14 cellular contexts compared by ENCODE assay signal in genomic region chr6:18153311-18153703, GRCh38. TPM values are rescaled to one million over a fixed set of nuclear protein-coding genes. Genes with fewer than 3 reads are reported as not detected.
DNase-seq lines count a peak whose midpoint lies in the region; ATAC-seq and TF ChIP-seq lines count a peak whose summit lies in the region.
"Had no signal": no experiment of that assay in that cellular context is flagged by ENCODE, and none has a peak within 500 bp of the region (broad histone marks: within the 10 kb centered on the region; RNA-seq: fewer than 3 reads in every experiment).

No MANE protein-coding gene starts in this region.

- H3K4me3 Mint-ChIP-seq in CD4-positive, alpha-beta T cell: peak overlapping the region; percentile 51

- no peaks in the 10 kb centered on the region for H4K20me1 ChIP-seq in OCI-LY7 (ENCODE audit: insufficient read depth, low read length)

- CTCF ChIA-PET in CD4-positive, alpha-beta T cell (lab: Charles Lee): no interaction called here
- CTCF ChIA-PET in OCI-LY7 (lab: Charles Lee; ENCODE audit: unreplicated experiment): no interaction called here

- no peaks in the 10 kb centered on the region for H3K9me3 ChIP-seq in CD4-positive, alpha-beta T cell (ENCODE audit: control insufficient read depth, low read length)
- H3K9me3 ChIP-seq in OCI-LY7 (ENCODE audit: low read length) (no peaks in the 10 kb centered on the region), neutrophil (no peaks in the 10 kb centered on the region), HAP-1 (no peaks in the 10 kb centered on the region)
- H3K9me3 ChIP-seq: heart left ventricle, lower lobe of right lung had no signal

- H3K4me1 ChIP-seq in OCI-LY7 (ENCODE audit: insufficient read depth, low read length, poor library complexity, severe bottlenecking): peaks cover 30% of the 10 kb centered on the region
- peaks cover 52 to 53% of the 10 kb centered on the region in 2 experiments for H3K4me1 ChIP-seq in neutrophil (ENCODE audit: control insufficient read depth in 1 of 2, insufficient read depth in 1 of 2, low read depth in 1 of 2, low read length in 1 of 2)
- peaks cover 3% of the 10 kb centered on the region for H3K4me1 ChIP-seq in HAP-1

- no peaks in the 10 kb centered on the region for H3K9me3 Mint-ChIP-seq in CD4-positive, alpha-beta T cell

- no peak for TF ChIP-seq CTCF in CD4-positive, alpha-beta T cell (IDR thresholded peaks at IDR 0.05)
- no peak for TF ChIP-seq CTCF in OCI-LY7 (conservative IDR thresholded peaks at IDR 0.05; ENCODE audit: low read length)
- no peak for TF ChIP-seq CTCF in epithelial cell of proximal tubule (conservative IDR thresholded peaks at IDR 0.05; ENCODE audit: low read depth, low read length)
- no peak for TF ChIP-seq CTCF in neutrophil (IDR thresholded peaks at IDR 0.05)

- peak overlapping the region; percentile 58 for H3K27ac Mint-ChIP-seq in CD4-positive, alpha-beta T cell

- H3K27me3 Mint-ChIP-seq in CD4-positive, alpha-beta T cell: no peaks in the 10 kb centered on the region

- POLR2A ChIA-PET in CD4-positive, alpha-beta T cell (lab: Charles Lee): no interaction called here
- POLR2A ChIA-PET in OCI-LY7 (lab: Charles Lee): interaction anchor here (0.7 kb wide), 1 partner anchor 17 kb away, joined by 4 read pairs; no protein-coding TSS in a partner anchor

- H2AFZ ChIP-seq in OCI-LY7 (ENCODE audit: low read length): no peak overlapping the region; the same call in 1 of the 2 replicates

- H3K4me2 ChIP-seq in OCI-LY7 (ENCODE audit: low read length): peak overlapping the region; percentile 87

- no peak for DNase-seq in CD4-positive, alpha-beta T cell
- no peak for DNase-seq in OCI-LY7 (ENCODE audit: low spot score)
- no peak for DNase-seq in epithelial cell of proximal tubule (ENCODE audit: low read depth)
- no peak for DNase-seq in germinal center (ENCODE audit: low spot score)
- DNase-seq in posterior cingulate gyrus: no peak
- DNase-seq in HAP-1 (ENCODE audit: low spot score in 2 of 2): no peak
- DNase-seq in Kasumi-1 (lab: John Stamatoyannopoulos, UW): no peak
- DNase-seq: activated T-cell treated with anti-CD3 and anti-CD28 coated beads for 4 hours, NCI-H2029 treated with DMSO at 0.1 percent for 48 hours, WERI-Rb-1 had no signal

- H3K36me3 Mint-ChIP-seq in CD4-positive, alpha-beta T cell (ENCODE audit: low read depth): peaks cover 20% of the 10 kb centered on the region

- intact Hi-C loops in CD4-positive, alpha-beta T cell (cut with DNase I, micrococcal nuclease): loop anchor here (5.0 to 10.0 kb wide), 4 partner anchors 234 to 1389 kb away; partner anchors contain the start of genes ATXN1 (in 1 of the 2) and RNF144B (in 1 of the 2)
- intact Hi-C loops in OCI-LY7 (cut with micrococcal nuclease; ENCODE audit: unreplicated experiment): loop anchor here (10.0 kb wide), 2 partner anchors 351 to 1639 kb away; no protein-coding TSS in a partner anchor
- intact Hi-C loops in posterior cingulate gyrus (cut with DNase I): loop anchor here (10.0 kb wide), 1 partner anchor 169 kb away; the partner anchor contains the start of gene KIF13A

- peaks cover 19% of the 10 kb centered on the region; the same call in 1 of the 2 replicates for H3K79me2 ChIP-seq in OCI-LY7 (ENCODE audit: insufficient read depth, low read depth, low read length)

- no peak overlapping the region for H3K27ac ChIP-seq in CD4-positive, alpha-beta T cell (ENCODE audit: low read depth, low read length)
- no peak overlapping the region for H3K27ac ChIP-seq in OCI-LY7 (ENCODE audit: low read depth, low read length, poor library complexity, severe bottlenecking)
- peak overlapping the region; percentile 99 for H3K27ac ChIP-seq in neutrophil
- H3K27ac ChIP-seq: lower lobe of right lung, SK-N-MC, WERI-Rb-1 had no signal

- H3K36me3 ChIP-seq in OCI-LY7 (ENCODE audit: insufficient read depth, low read length): peaks cover 15% of the 10 kb centered on the region
- no peaks in the 10 kb centered on the region for H3K36me3 ChIP-seq in neutrophil
- no peaks in the 10 kb centered on the region for H3K36me3 ChIP-seq in HAP-1 (replicated peaks)
- H3K36me3 ChIP-seq: lower lobe of right lung had no signal

- no TSS peak for BruUV-seq in OCI-LY7 (replicated peaks; lab: Mats Ljungman, UMichigan)

- no peaks in the 10 kb centered on the region for H3K9me2 ChIP-seq in OCI-LY7 (ENCODE audit: insufficient read depth, low read length)

- H3K27me3 ChIP-seq in CD4-positive, alpha-beta T cell (ENCODE audit: control insufficient read depth, insufficient read depth, low read length): no peaks in the 10 kb centered on the region
- no peaks in the 10 kb centered on the region for H3K27me3 ChIP-seq in neutrophil
- no peaks in the 10 kb centered on the region for H3K27me3 ChIP-seq in HAP-1 (ENCODE audit: low read depth)
- H3K27me3 ChIP-seq: heart left ventricle had no signal

- H3K4me3 ChIP-seq in OCI-LY7 (ENCODE audit: low read depth, low read length, poor library complexity, severe bottlenecking): peak overlapping the region; percentile 98
- peak overlapping the region; percentile 96 for H3K4me3 ChIP-seq in epithelial cell of proximal tubule (ENCODE audit: low read depth, low read length)
- no peak overlapping the region for H3K4me3 ChIP-seq in neutrophil (ENCODE audit: low read depth in 1 of 2, low read length in 1 of 2)
- H3K4me3 ChIP-seq in HAP-1: no peak overlapping the region

- in situ Hi-C loops in HAP-1 (cut with MboI; ENCODE audit: low sequenced_read_pairs): no loop called here

- peaks cover 32% of the 10 kb centered on the region for H3K4me1 Mint-ChIP-seq in CD4-positive, alpha-beta T cell (ENCODE audit: low read depth)

- ATAC-seq in CD4-positive, alpha-beta T cell (ENCODE audit: poor library complexity): no peak
- ATAC-seq: heart left ventricle, lower lobe of right lung had no signal

RNA-seq across cellular contexts. Expression of gene TPMT, which starts 1.6 kb away (rescaled TPM):
- total RNA-seq in CD4-positive, alpha-beta T cell: 1 to 10 TPM; 3.2 to 3.3 TPM
- total RNA-seq in OCI-LY7 (2014; rRNA removed; shearing (Covaris generic)): 3.7 and 6.0 TPM in 2 replicates
- total RNA-seq in OCI-LY7 (2022): 7.6 and 8.4 TPM in 2 replicates
- 11.9 and 13.2 TPM in 2 replicates for total RNA-seq in epithelial cell of proximal tubule

RNA-seq across cellular contexts. Expression of gene KDM1B, which starts 1.9 kb away (rescaled TPM):
- total RNA-seq in CD4-positive, alpha-beta T cell: 1 to 10 TPM; 4.4 to 6.0 TPM
- total RNA-seq in OCI-LY7 (2014; rRNA removed; shearing (Covaris generic)): 30.4 and 37.6 TPM in 2 replicates
- total RNA-seq in OCI-LY7 (2022): 56.4 and 61.6 TPM in 2 replicates
- total RNA-seq in epithelial cell of proximal tubule: 8.7 and 15.7 TPM in 2 replicates

RNA-seq across cellular contexts. Expression of gene NHLRC1, which starts 30.8 kb away (rescaled TPM):
- total RNA-seq in CD4-positive, alpha-beta T cell: under 1 TPM in 1 of 2 experiments, not detected in 1; 0.11 TPM
- not detected in 2 replicates for total RNA-seq in OCI-LY7 (2014; rRNA removed; shearing (Covaris generic))
- total RNA-seq in OCI-LY7 (2022) (not detected in 2 replicates), epithelial cell of proximal tubule (0.40 and 1.2 TPM in 2 replicates)

Comparison
In these comparisons a context has a peak if more than half of its experiments do, and no peak if none do; other contexts are left out.
1. H3K4me3 ChIP-seq: peak in OCI-LY7 (single experiment) and epithelial cell of proximal tubule (single experiment); none in neutrophil (0 of 2) and HAP-1 (single experiment).